ENCODE assay signal across 10 cellular contexts in genomic region chr13:99577934-99578917, GRCh38. TPM values are rescaled to one million over a fixed set of nuclear protein-coding genes. Genes with fewer than 3 reads are reported as not detected.
DNase-seq lines count a peak whose midpoint lies in the region; ATAC-seq and TF ChIP-seq lines count a peak whose summit lies in the region.
"Had no signal": no experiment of that assay in that cellular context is flagged by ENCODE, and none has a peak within 500 bp of the region (broad histone marks: within the 10 kb centered on the region; RNA-seq: fewer than 3 reads in every experiment).

No MANE protein-coding gene starts in this region.

- H3K36me3 ChIP-seq in left lung: no peaks in the 10 kb centered on the region

- H3K4me3 ChIP-seq in astrocyte of the cerebellum (ENCODE audit: low read depth, low read length) (no peak overlapping the region), left lung (no peak overlapping the region)

- in situ Hi-C loops in astrocyte of the cerebellum (cut with HindIII; ENCODE audit: low sequenced_read_pairs): no loop called here

- peak; percentile 31 for TF ChIP-seq CTCF in AG09319 (IDR thresholded peaks at IDR 0.05; ENCODE audit: low read depth, low read length)
- peak; percentile 41 for TF ChIP-seq CTCF in astrocyte of the cerebellum (IDR thresholded peaks at IDR 0.05; ENCODE audit: low read depth, low read length, missing control alignments)
- TF ChIP-seq CTCF in left lung (IDR thresholded peaks at IDR 0.05): no peak

- intact Hi-C loops in left lung (cut with DNase I): no loop called here

- H3K27me3 ChIP-seq in left lung: peaks cover 0 to 4% of the 10 kb centered on the region in 2 donors

- H3K27ac ChIP-seq in left lung: no peak overlapping the region

- ATAC-seq in HG03103 (IDR thresholded peaks at IDR 0.05; ENCODE audit: low read depth, unreplicated experiment) (peak; percentile 50), left lung (peak; percentile 23)

- DNase-seq in AG09319 (ENCODE audit: extremely low read depth, low read depth): no peak
- no peak for DNase-seq in astrocyte of the cerebellum (ENCODE audit: low read depth)
- no peak for DNase-seq in left lung
- no peak for DNase-seq in NCI-H748 treated with DMSO at 0.1 percent for 48 hours (lab: John Stamatoyannopoulos, UW)
- no peak for DNase-seq in NCI-H2227 treated with DMSO at 0.1 percent for 48 hours (lab: John Stamatoyannopoulos, UW)
- DNase-seq in stimulated activated naive CD4-positive, alpha-beta T cell (lab: John Stamatoyannopoulos, UW): no peak
- DNase-seq in DMS153 treated with DMSO at 0.1 percent for 48 hours (lab: John Stamatoyannopoulos, UW; ENCODE audit: unreplicated experiment): no peak
- DNase-seq: NCI-H2029 treated with DMSO at 0.1 percent for 48 hours; stimulated activated naive B cell treated with anti-CD40 and anti-IgM and Interleukin-4, amounts not matched to agents 10 μg/mL and 1 μg/mL and 100 μg/mL, for 72 hours had no signal

- no peaks in the 10 kb centered on the region for H3K4me1 ChIP-seq in left lung

- no peaks in the 10 kb centered on the region for H3K9me3 ChIP-seq in left lung

RNA-seq across cellular contexts. Expression of gene CLYBL, which starts 28.3 kb away (rescaled TPM):
- total RNA-seq in left lung: 1 to 10 TPM; 6.4 to 7.6 TPM

Comparison
In these comparisons a context has a peak if more than half of its experiments do, and no peak if none do; other contexts are left out.
1. CTCF ChIP-seq: peak in AG09319 (single experiment) and astrocyte of the cerebellum (single experiment); none in left lung (0 of 2).